Comparison of ENCODE assay signal across 2 cellular contexts in genomic region chr6:26627843-26628242, GRCh38.
TF ChIP-seq lines count a peak whose summit lies in the region.

No MANE protein-coding gene starts in this region.

TF ChIP-seq in HepG2, 621 proteins besides CTCF, POLR2A, EP300 and RAD21:
- TF ChIP-seq SATB2 (CRISPR knock-in tag; IDR thresholded peaks at IDR 0.05) (no peak), ZNF629 (CRISPR knock-in tag; conservative IDR thresholded peaks at IDR 0.05) (no peak), HNRNPLL (IDR thresholded peaks at IDR 0.05; ENCODE audit: low read depth, low read length, poor library complexity, severe bottlenecking) (no peak), LCORL (IDR thresholded peaks at IDR 0.05) (peak; percentile 75), LCORL (CRISPR knock-in tag; IDR thresholded peaks at IDR 0.05) (no peak), PRMT3 (CRISPR knock-in tag; IDR thresholded peaks at IDR 0.05; ENCODE audit: borderline replicate concordance, low read depth) (no peak), DZIP1 (CRISPR knock-in tag; IDR thresholded peaks at IDR 0.05) (no peak), ZNF879 (CRISPR knock-in tag; IDR thresholded peaks at IDR 0.05) (no peak), SIX4 (CRISPR knock-in tag; IDR thresholded peaks at IDR 0.05) (no peak)
TF ChIP-seq in HepG2: peak in this region for 1.

TF ChIP-seq in K562, 482 proteins besides CTCF, POLR2A, EP300 and RAD21:
- no peak for TF ChIP-seq PTTG1 (tag; IDR thresholded peaks at IDR 0.05; ENCODE audit: low read depth)
- peak; percentile 88 for TF ChIP-seq NFIC (IDR thresholded peaks at IDR 0.05)
